ENCODE assay signal across 8 cellular contexts in the genomic region with DNA sequence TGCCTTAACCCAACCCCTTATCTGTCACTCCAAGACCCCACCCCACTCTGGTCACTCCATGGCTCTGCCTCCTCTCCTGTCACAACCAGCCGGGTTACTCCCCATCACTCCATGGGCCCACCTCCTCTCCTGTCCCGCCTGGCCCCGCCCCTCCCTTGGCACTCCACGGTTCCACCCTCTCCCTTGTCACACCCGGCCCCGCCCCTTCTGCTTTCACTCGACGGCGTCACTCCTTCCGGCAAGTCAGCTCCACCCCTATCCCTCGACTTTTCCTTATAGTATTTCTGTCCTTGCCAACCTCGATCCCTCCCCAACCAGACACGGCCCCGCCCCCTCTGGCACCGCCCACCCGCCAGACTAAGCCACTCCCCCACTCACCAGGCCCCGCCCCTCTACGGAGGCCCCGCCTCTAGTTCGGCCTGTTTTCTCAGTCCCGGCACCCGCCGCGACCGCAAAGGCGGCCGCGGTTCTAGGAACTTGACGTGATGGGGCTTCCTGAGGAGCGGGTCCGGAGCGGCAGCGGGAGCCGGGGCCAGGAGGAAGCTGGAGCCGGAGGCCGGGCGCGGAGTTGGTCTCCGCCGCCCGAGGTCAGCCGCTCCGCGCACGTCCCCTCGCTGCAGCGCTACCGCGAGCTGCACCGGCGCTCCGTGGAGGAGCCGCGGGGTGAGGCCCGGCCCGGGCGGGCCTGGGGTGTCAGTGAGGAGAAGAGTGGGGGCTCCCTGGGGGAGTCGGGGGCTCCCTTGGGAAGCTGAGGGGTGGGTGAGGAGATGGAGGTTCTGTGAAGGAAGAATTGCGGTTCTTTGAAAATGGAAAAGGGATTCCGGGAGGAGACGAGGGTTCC. TPM values are rescaled to one million over a fixed set of nuclear protein-coding genes. Genes with fewer than 3 reads are reported as not detected.
A peak's percentile ranks its signal among the peaks of the same experiment; 100 is the strongest.
DNase-seq lines count a peak whose midpoint lies in the region; ATAC-seq and TF ChIP-seq lines count a peak whose summit lies in the region.

A gene with protein sequence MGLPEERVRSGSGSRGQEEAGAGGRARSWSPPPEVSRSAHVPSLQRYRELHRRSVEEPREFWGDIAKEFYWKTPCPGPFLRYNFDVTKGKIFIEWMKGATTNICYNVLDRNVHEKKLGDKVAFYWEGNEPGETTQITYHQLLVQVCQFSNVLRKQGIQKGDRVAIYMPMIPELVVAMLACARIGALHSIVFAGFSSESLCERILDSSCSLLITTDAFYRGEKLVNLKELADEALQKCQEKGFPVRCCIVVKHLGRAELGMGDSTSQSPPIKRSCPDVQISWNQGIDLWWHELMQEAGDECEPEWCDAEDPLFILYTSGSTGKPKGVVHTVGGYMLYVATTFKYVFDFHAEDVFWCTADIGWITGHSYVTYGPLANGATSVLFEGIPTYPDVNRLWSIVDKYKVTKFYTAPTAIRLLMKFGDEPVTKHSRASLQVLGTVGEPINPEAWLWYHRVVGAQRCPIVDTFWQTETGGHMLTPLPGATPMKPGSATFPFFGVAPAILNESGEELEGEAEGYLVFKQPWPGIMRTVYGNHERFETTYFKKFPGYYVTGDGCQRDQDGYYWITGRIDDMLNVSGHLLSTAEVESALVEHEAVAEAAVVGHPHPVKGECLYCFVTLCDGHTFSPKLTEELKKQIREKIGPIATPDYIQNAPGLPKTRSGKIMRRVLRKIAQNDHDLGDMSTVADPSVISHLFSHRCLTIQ (plus strand): TSS at position 452 of the 841 bp plus-strand sequence. CDS start 34 bp downstream, at position 486.

- TF ChIP-seq CTCF in AG04450 (IDR thresholded peaks at IDR 0.05; ENCODE audit: low read depth, low read length) (no peak), chondrocyte (IDR thresholded peaks at IDR 0.05) (no peak), kidney epithelial cell (IDR thresholded peaks at IDR 0.05; ENCODE audit: insufficient read depth, low read length, poor library complexity, severe bottlenecking) (no peak)

- H3K27me3 ChIP-seq in AG04450 (ENCODE audit: control insufficient read depth, insufficient read depth, low read length) (no peaks in the 10 kb centered on the region), kidney epithelial cell (ENCODE audit: control insufficient read depth, insufficient read depth, low read length) (no peaks in the 10 kb centered on the region)

- H3K27ac ChIP-seq in AG04450 (ENCODE audit: low read depth, low read length), result no peak within 1 kb of the TSS

- CTCF ChIA-PET in AG04450 (lab: Charles Lee), result interaction anchor here (0.6 to 6.1 kb wide), 10 partner anchors 38 to 1078 kb away, joined by 3 to 57 read pairs (median 4); partner anchors contain the start of genes GSS, MYH7B and SCAND1

- no peaks in the 10 kb centered on the region for H3K9me3 Mint-ChIP-seq in chondrocyte (ENCODE audit: low read depth)

- peak within 1 kb of the TSS; percentile 98 for H3K4me3 Mint-ChIP-seq in chondrocyte (ENCODE audit: unreplicated experiment)

- POLR2A ChIA-PET in AG04450 (lab: Yijun Ruan, JAX), result interaction anchor here (0.6 to 1.6 kb wide), 5 partner anchors 14 to 79 kb away, joined by 4 to 13 read pairs (median 5); partner anchors contain the start of genes GSS and MYH7B

- peaks cover 42% of the 10 kb centered on the region for H3K4me1 Mint-ChIP-seq in chondrocyte (ENCODE audit: low read depth)

- peak; percentile 66 for ATAC-seq in GM19023 (IDR thresholded peaks at IDR 0.05; ENCODE audit: unreplicated experiment)
- peak; percentile 68 for ATAC-seq in HG03280 (IDR thresholded peaks at IDR 0.05; ENCODE audit: unreplicated experiment)

- peak within 1 kb of the TSS; percentile 95 for H3K27ac Mint-ChIP-seq in chondrocyte (ENCODE audit: unreplicated experiment)

- peaks cover 2% of the 10 kb centered on the region for H3K36me3 Mint-ChIP-seq in chondrocyte (ENCODE audit: low read depth)

- no peaks in the 10 kb centered on the region for H3K36me3 ChIP-seq in kidney epithelial cell (ENCODE audit: control insufficient read depth, insufficient read depth, low read length)

- no peaks in the 10 kb centered on the region for H3K27me3 Mint-ChIP-seq in chondrocyte (ENCODE audit: low read depth)

- H3K9me3 ChIP-seq in AG04450 (ENCODE audit: control insufficient read depth, insufficient read depth, low read length), result no peaks in the 10 kb centered on the region

- DNase-seq in AG04450 (ENCODE audit: low read depth, low spot score) (peak; percentile 95), NCI-H460 (ENCODE audit: extremely low read depth, low read depth) (peak; percentile 98), chondrocyte (ENCODE audit: low spot score) (peak; percentile 100), kidney epithelial cell (ENCODE audit: low read depth) (peak; percentile 91)
- peak; percentile 95 to 97 for DNase-seq in activated CD4-positive, alpha-beta T cell treated with anti-CD3 and anti-CD28 coated beads for 24 hours (ENCODE audit: low read depth in 2 of 2)
- DNase-seq in stimulated activated CD4-positive, alpha-beta T cell treated with anti-CD3 and anti-CD28 coated beads, Interleukin-15, amount 100 ng/mL, for 24 hours, result peak; percentile 98

- H3K4me3 ChIP-seq in AG04450 (ENCODE audit: low read depth, low read length) (peak within 1 kb of the TSS; percentile 77), kidney epithelial cell (ENCODE audit: low read depth, low read length) (peak within 1 kb of the TSS; percentile 58)

RNA-seq across cellular contexts. Expression of the gene that starts here (rescaled TPM):
- 37.3 and 43.6 TPM in 2 replicates for polyA plus RNA-seq in AG04450 (2011; rRNA removed)
- polyA minus RNA-seq in AG04450 (2011; rRNA and poly(A)+ RNA removed), result 85.1 and 99.8 TPM in 2 replicates
- total RNA-seq in NCI-H460 (2014; rRNA removed; shearing (Covaris generic)), result 33.3 and 36.3 TPM in 2 replicates
- polyA plus RNA-seq in NCI-H460 (2014; cell fraction: nucleus; rRNA removed), result 59.6 and 109 TPM in 2 replicates
- total RNA-seq in chondrocyte (20.5 to 34.8 TPM (median 31.8 TPM) in 3 replicates), kidney epithelial cell (29.2 and 33.1 TPM in 2 replicates)
